Comparison of ENCODE assay signal across 8 cellular contexts in the genomic region with DNA sequence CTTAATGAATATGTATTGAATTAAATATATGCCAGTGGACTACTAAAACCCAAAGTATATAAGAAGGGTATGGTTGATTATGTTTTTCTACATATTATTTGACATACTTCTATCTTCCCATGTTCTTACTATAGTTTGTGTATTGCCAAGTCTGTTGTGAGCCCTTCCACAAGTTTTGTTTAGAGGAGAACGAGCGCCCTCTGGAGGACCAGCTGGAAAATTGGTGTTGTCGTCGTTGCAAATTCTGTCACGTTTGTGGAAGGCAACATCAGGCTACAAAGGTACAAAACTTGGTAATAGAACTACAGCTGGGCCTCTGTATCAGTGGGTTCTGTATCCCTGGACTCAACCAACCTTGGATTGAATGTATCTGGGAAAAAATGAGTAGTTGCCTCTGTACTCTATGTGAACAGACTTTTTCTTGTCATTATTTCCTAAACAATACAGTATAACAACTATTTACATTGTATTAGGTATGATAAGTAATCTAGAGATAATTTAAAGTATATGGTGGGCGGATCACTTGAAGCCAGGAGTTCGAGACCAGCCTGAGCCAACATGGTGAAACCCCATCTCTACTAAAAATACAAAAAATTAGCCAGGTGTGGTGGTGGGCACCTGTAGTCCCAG. TPM values are rescaled to one million over a fixed set of nuclear protein-coding genes. Genes with fewer than 3 reads are reported as not detected.
DNase-seq lines count a peak whose midpoint lies in the region; ATAC-seq and TF ChIP-seq lines count a peak whose summit lies in the region.

No MANE protein-coding gene starts in this region.

- H3K36me3 Mint-ChIP-seq in Caco-2 (ENCODE audit: insufficient read depth, unreplicated experiment) = peaks cover 84% of the 10 kb centered on the region

- no peak overlapping the region for H3K4me2 ChIP-seq in PC-3 (ENCODE audit: low read length)
- H3K4me2 ChIP-seq in neural cell (ENCODE audit: low read length) = no peak overlapping the region

- CTCF ChIA-PET in Caco-2 (lab: Charles Lee) = interaction anchor here (0.5 to 1.4 kb wide), 6 partner anchors 68 to 378 kb away, joined by 3 to 6 read pairs (median 4); a partner anchor contains a TSS
- CTCF ChIA-PET in PC-3 (lab: Charles Lee) = interaction anchor here (0.6 kb wide), 1 partner anchor 57 kb away, joined by 3 read pairs; no protein-coding TSS in a partner anchor

- H2AFZ ChIP-seq in PC-3 (ENCODE audit: low read length) (no peak overlapping the region), neural cell (ENCODE audit: low read depth, low read length) (no peak overlapping the region)

- H3K9me2 ChIP-seq in PC-3 (replicated peaks; ENCODE audit: low read length) (no peaks in the 10 kb centered on the region), neural cell (ENCODE audit: insufficient read depth, low read length) (no peaks in the 10 kb centered on the region)

- POLR2A ChIA-PET in Caco-2 (lab: Charles Lee) (interaction anchor here (0.9 kb wide), 1 partner anchor 237 kb away, joined by 3 read pairs; a partner anchor contains a TSS), PC-3 (lab: Charles Lee; ENCODE audit: unreplicated experiment) (no interaction called here)

- H3K4me1 Mint-ChIP-seq in Caco-2 (ENCODE audit: low read depth, unreplicated experiment) = no peaks in the 10 kb centered on the region
- peaks cover 8% of the 10 kb centered on the region for H3K4me1 Mint-ChIP-seq in stimulated activated naive CD8-positive, alpha-beta T cell treated with anti-CD3 and anti-CD28 coated beads, Interleukin-15, amount 100 ng/mL, for 72 hours

- H3F3A ChIP-seq in PC-3 (ENCODE audit: low read length, unreplicated experiment) (peaks cover 5% of the 10 kb centered on the region), neural cell (ENCODE audit: insufficient read depth, low read length, poor library complexity, severe bottlenecking) (no peaks in the 10 kb centered on the region)

- H3K36me3 ChIP-seq in Caco-2 (ENCODE audit: control insufficient read depth, insufficient read depth, low read length) = peaks cover 6% of the 10 kb centered on the region
- H3K36me3 ChIP-seq in PC-3 (ENCODE audit: low read depth, low read length) = peaks cover 53% of the 10 kb centered on the region
- peaks cover 55 to 93% (median 82%) of the 10 kb centered on the region in 4 donors for H3K36me3 ChIP-seq in esophagus muscularis mucosa
- peaks cover 11% of the 10 kb centered on the region for H3K36me3 ChIP-seq in neural cell (ENCODE audit: insufficient read depth, low read length)

- DNase-seq in Caco-2 (peak; percentile 76 to 84), KG1 (lab: John Stamatoyannopoulos, UW) (peak; percentile 57), PC-3 (peak; percentile 80), esophagus muscularis mucosa (ENCODE audit: extremely low spot score) (no peak)
- DNase-seq in activated T-cell treated with anti-CD3 and anti-CD28 coated beads, Interleukin-2, amount 50 U/mL, for 1 hour = peak; percentile 75
- peak; percentile 71 to 78 for DNase-seq in stimulated activated naive CD8-positive, alpha-beta T cell treated with anti-CD3 and anti-CD28 coated beads, Interleukin-15, amount 100 ng/mL, for 72 hours

- H3K27ac Mint-ChIP-seq in Caco-2 (ENCODE audit: unreplicated experiment) = no peak overlapping the region
- H3K27ac Mint-ChIP-seq in stimulated activated naive CD8-positive, alpha-beta T cell treated with anti-CD3 and anti-CD28 coated beads, Interleukin-15, amount 100 ng/mL, for 72 hours = no peak overlapping the region

- H3K27ac ChIP-seq in PC-3 (ENCODE audit: low read length) = no peak overlapping the region
- no peak overlapping the region for H3K27ac ChIP-seq in esophagus muscularis mucosa (replicated peaks in 1 of 4)
- H3K27ac ChIP-seq in neural cell (ENCODE audit: low read length) = no peak overlapping the region

- H3K79me2 ChIP-seq in PC-3 (ENCODE audit: low read length) = no peaks in the 10 kb centered on the region
- no peaks in the 10 kb centered on the region for H3K79me2 ChIP-seq in neural cell (replicated peaks; ENCODE audit: insufficient read depth, low read length)

- BruUV-seq in Caco-2 (replicated peaks; lab: Mats Ljungman, UMichigan) (no TSS peak), PC-3 (replicated peaks; lab: Mats Ljungman, UMichigan) (no TSS peak)

- no peaks in the 10 kb centered on the region for H3K9me3 Mint-ChIP-seq in Caco-2 (ENCODE audit: unreplicated experiment)
- no peaks in the 10 kb centered on the region for H3K9me3 Mint-ChIP-seq in stimulated activated naive CD8-positive, alpha-beta T cell treated with anti-CD3 and anti-CD28 coated beads, Interleukin-15, amount 100 ng/mL, for 72 hours

- H3K4me3 ChIP-seq in Caco-2 (ENCODE audit: low read depth, low read length) (no peak overlapping the region), PC-3 (ENCODE audit: low read length) (no peak overlapping the region), esophagus muscularis mucosa (no peak overlapping the region), neural cell (ENCODE audit: low read length) (no peak overlapping the region)

- no peaks in the 10 kb centered on the region for H3K27me3 ChIP-seq in Caco-2 (replicated peaks; ENCODE audit: control insufficient read depth, insufficient read depth, low read length)
- no peaks in the 10 kb centered on the region for H3K27me3 ChIP-seq in PC-3 (ENCODE audit: low read length)
- H3K27me3 ChIP-seq in esophagus muscularis mucosa = no peaks in the 10 kb centered on the region
- H3K27me3 ChIP-seq in neural cell (ENCODE audit: insufficient read depth, low read depth, low read length) = no peaks in the 10 kb centered on the region

- H4K20me1 ChIP-seq in PC-3 (ENCODE audit: low read length) (no peaks in the 10 kb centered on the region), neural cell (ENCODE audit: insufficient read depth) (no peaks in the 10 kb centered on the region)

- no peaks in the 10 kb centered on the region for H3K27me3 Mint-ChIP-seq in Caco-2 (ENCODE audit: insufficient read depth, unreplicated experiment)
- H3K27me3 Mint-ChIP-seq in stimulated activated naive CD8-positive, alpha-beta T cell treated with anti-CD3 and anti-CD28 coated beads, Interleukin-15, amount 100 ng/mL, for 72 hours = no peaks in the 10 kb centered on the region

- no peaks in the 10 kb centered on the region for H3K4me1 ChIP-seq in Caco-2
- no peaks in the 10 kb centered on the region for H3K4me1 ChIP-seq in PC-3 (ENCODE audit: insufficient read depth, low read length)
- H3K4me1 ChIP-seq in esophagus muscularis mucosa = no peaks in the 10 kb centered on the region

- H3K9ac ChIP-seq in PC-3 (ENCODE audit: low read length) = no peak overlapping the region
- H3K9ac ChIP-seq in neural cell (ENCODE audit: low read length) = no peak overlapping the region

- TF ChIP-seq CTCF in Caco-2 (IDR thresholded peaks at IDR 0.05; ENCODE audit: insufficient read depth in 1 of 2, low read depth in 1 of 2, low read length in 1 of 2, severe bottlenecking in 1 of 2, unreplicated experiment in 1 of 2) (peak; percentile 97), PC-3 (conservative IDR thresholded peaks at IDR 0.05; ENCODE audit: low read depth, low read length) (peak; percentile 97), esophagus muscularis mucosa (IDR thresholded peaks at IDR 0.05) (peak; percentile 76 to 82 (median 79)), neural cell (IDR thresholded peaks at IDR 0.05; ENCODE audit: poor library complexity, severe bottlenecking) (peak; percentile 86)

- ATAC-seq in PC-3 = peak; percentile 73
- peak; percentile 69 for ATAC-seq in stimulated activated naive CD8-positive, alpha-beta T cell treated with anti-CD3 and anti-CD28 coated beads, Interleukin-15, amount 100 ng/mL, for 72 hours
- no peak for ATAC-seq in HG02623 (IDR thresholded peaks at IDR 0.05; ENCODE audit: unreplicated experiment)

- no peak for TF ChIP-seq EP300 in esophagus muscularis mucosa (IDR thresholded peaks at IDR 0.05)
- no peak for TF ChIP-seq EP300 in neural cell (conservative IDR thresholded peaks at IDR 0.05; ENCODE audit: poor library complexity, severe bottlenecking)

- 26% methylated on average over 7 of the region's 7 CpGs for WGBS in esophagus muscularis mucosa

- no peak overlapping the region for H3K4me3 Mint-ChIP-seq in Caco-2 (ENCODE audit: unreplicated experiment)
- no peak overlapping the region for H3K4me3 Mint-ChIP-seq in stimulated activated naive CD8-positive, alpha-beta T cell treated with anti-CD3 and anti-CD28 coated beads, Interleukin-15, amount 100 ng/mL, for 72 hours

- intact Hi-C loops in Caco-2 (cut with micrococcal nuclease; ENCODE audit: unreplicated experiment) (loop anchor here (1.0 to 5.0 kb wide), 7 partner anchors 34 to 343 kb away; a partner anchor contains a TSS), PC-3 (cut with micrococcal nuclease) (loop anchor here (1.0 to 5.0 kb wide), 5 partner anchors 54 to 341 kb away; a partner anchor contains a TSS), esophagus muscularis mucosa (cut with DNase I) (loop anchor here (2.0 to 10.0 kb wide), 3 partner anchors 88 to 341 kb away; a partner anchor contains a TSS)

- H3K9me3 ChIP-seq in Caco-2 (no peaks in the 10 kb centered on the region; the same call in 1 of the 2 replicates), PC-3 (ENCODE audit: low read length) (no peaks in the 10 kb centered on the region), esophagus muscularis mucosa (no peaks in the 10 kb centered on the region), neural cell (ENCODE audit: low read length) (no peaks in the 10 kb centered on the region)

- no peak for TF ChIP-seq POLR2A in esophagus muscularis mucosa (IDR thresholded peaks at IDR 0.05; ENCODE audit: low read depth)

- TF ChIP-seq RAD21 in neural cell (conservative IDR thresholded peaks at IDR 0.05) = peak; percentile 87

TF ChIP-seq in neural cell, 6 proteins besides CTCF, POLR2A, EP300 and RAD21:
- peak; percentile 86 for TF ChIP-seq SMC3 (conservative IDR thresholded peaks at IDR 0.05; ENCODE audit: poor library complexity)
- TF ChIP-seq TAF1 (IDR thresholded peaks at IDR 0.05; ENCODE audit: low read depth) = no peak

RNA-seq across cellular contexts. Expression of a gene that starts 38.7 kb away (rescaled TPM):
- total RNA-seq in Caco-2 (2022) = 1.2 and 3.3 TPM in 2 replicates
- total RNA-seq in PC-3 (2014; rRNA removed) = 2.7 and 6.2 TPM in 2 replicates
- 1 to 10 TPM in 3 of 4 donors, under 1 TPM in 1; 0.50 to 3.7 (median 1.4) TPM for total RNA-seq in esophagus muscularis mucosa
- 1.3 and 4.3 TPM in 2 replicates for polyA plus RNA-seq in neural cell
- polyA minus RNA-seq in neural cell = 2.9 and 3.9 TPM in 2 replicates

RNA-seq across cellular contexts. Expression of a gene that starts 42.4 kb away (rescaled TPM):
- total RNA-seq in Caco-2 (2022) = 53.8 and 63.1 TPM in 2 replicates
- total RNA-seq in PC-3 (2014; rRNA removed) = 49.8 and 50.4 TPM in 2 replicates
- total RNA-seq in esophagus muscularis mucosa = 10 to 100 TPM; 35.0 to 56.5 (median 54.0) TPM
- 139 and 154 TPM in 2 replicates for polyA plus RNA-seq in neural cell
- polyA minus RNA-seq in neural cell = 93.3 and 102 TPM in 2 replicates

RNA-seq across cellular contexts. Expression of a gene that starts 52.3 kb away (rescaled TPM):
- total RNA-seq in Caco-2 (2022) (93.9 and 107 TPM in 2 replicates), PC-3 (2014; rRNA removed) (35.3 and 38.2 TPM in 2 replicates), esophagus muscularis mucosa (10 to 100 TPM; 61.0 to 68.7 (median 62.1) TPM)
- polyA plus RNA-seq in neural cell = 16.7 and 24.2 TPM in 2 replicates
- polyA minus RNA-seq in neural cell = 93.2 and 135 TPM in 2 replicates
